In the genomic region with DNA sequence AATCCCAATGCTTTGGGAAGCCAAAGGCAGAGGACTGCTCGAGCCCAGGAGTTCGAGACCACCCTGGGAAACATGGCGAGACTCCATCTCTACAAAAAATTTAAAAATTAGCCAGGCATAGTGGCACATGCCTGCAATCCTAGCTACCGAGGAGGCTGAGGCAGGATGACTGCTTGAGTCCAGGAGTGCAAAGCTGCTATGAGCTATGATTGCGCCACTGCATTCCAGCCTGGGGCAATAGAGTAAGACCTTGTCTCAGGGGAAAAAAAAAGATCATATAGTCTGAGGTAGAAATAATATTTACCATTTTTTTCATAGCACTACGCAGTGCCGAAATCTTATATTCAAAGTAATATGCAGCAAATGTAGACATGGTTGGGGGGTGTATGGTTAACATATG, we compare ENCODE assay signal across 1 cellular context.
TF ChIP-seq lines count a peak whose summit lies in the region.

No MANE protein-coding gene starts in this region.

TF ChIP-seq in HepG2, 621 proteins besides CTCF, POLR2A, EP300 and RAD21 (continued from another document and continues in another):
- TF ChIP-seq, protein P1, sequence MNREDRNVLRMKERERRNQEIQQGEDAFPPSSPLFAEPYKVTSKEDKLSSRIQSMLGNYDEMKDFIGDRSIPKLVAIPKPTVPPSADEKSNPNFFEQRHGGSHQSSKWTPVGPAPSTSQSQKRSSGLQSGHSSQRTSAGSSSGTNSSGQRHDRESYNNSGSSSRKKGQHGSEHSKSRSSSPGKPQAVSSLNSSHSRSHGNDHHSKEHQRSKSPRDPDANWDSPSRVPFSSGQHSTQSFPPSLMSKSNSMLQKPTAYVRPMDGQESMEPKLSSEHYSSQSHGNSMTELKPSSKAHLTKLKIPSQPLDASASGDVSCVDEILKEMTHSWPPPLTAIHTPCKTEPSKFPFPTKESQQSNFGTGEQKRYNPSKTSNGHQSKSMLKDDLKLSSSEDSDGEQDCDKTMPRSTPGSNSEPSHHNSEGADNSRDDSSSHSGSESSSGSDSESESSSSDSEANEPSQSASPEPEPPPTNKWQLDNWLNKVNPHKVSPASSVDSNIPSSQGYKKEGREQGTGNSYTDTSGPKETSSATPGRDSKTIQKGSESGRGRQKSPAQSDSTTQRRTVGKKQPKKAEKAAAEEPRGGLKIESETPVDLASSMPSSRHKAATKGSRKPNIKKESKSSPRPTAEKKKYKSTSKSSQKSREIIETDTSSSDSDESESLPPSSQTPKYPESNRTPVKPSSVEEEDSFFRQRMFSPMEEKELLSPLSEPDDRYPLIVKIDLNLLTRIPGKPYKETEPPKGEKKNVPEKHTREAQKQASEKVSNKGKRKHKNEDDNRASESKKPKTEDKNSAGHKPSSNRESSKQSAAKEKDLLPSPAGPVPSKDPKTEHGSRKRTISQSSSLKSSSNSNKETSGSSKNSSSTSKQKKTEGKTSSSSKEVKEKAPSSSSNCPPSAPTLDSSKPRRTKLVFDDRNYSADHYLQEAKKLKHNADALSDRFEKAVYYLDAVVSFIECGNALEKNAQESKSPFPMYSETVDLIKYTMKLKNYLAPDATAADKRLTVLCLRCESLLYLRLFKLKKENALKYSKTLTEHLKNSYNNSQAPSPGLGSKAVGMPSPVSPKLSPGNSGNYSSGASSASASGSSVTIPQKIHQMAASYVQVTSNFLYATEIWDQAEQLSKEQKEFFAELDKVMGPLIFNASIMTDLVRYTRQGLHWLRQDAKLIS (CRISPR knock-in tag; IDR thresholded peaks at IDR 0.05): no peak
- no peak for TF ChIP-seq SRF (IDR thresholded peaks at IDR 0.05; ENCODE audit: low read depth, low read length)
- no peak for TF ChIP-seq TBX3 (IDR thresholded peaks at IDR 0.05; ENCODE audit: borderline replicate concordance)
- no peak for TF ChIP-seq GABPA (IDR thresholded peaks at IDR 0.05; ENCODE audit: low read depth, low read length)
- TF ChIP-seq GABPA (CRISPR knock-in tag; IDR thresholded peaks at IDR 0.05; ENCODE audit: low read depth): no peak
- TF ChIP-seq FOSL1 (CRISPR knock-in tag; IDR thresholded peaks at IDR 0.05; ENCODE audit: borderline replicate concordance): no peak
- peak; percentile 58; the same call in 1 of the 2 replicates for TF ChIP-seq ZSCAN9 (CRISPR knock-in tag; IDR thresholded peaks at IDR 0.05; ENCODE audit: borderline replicate concordance)
- TF ChIP-seq FOXO4 (CRISPR knock-in tag; conservative IDR thresholded peaks at IDR 0.05): no peak
- TF ChIP-seq ZNF883 (CRISPR knock-in tag; IDR thresholded peaks at IDR 0.05; ENCODE audit: not compliant biosample characterization): no peak
- no peak for TF ChIP-seq EED (CRISPR knock-in tag; IDR thresholded peaks at IDR 0.05)
- TF ChIP-seq MIER3 (CRISPR knock-in tag; IDR thresholded peaks at IDR 0.05; ENCODE audit: borderline replicate concordance): peak; percentile 58; the same call in 1 of the 2 replicates
- TF ChIP-seq MAFG (CRISPR knock-in tag; IDR thresholded peaks at IDR 0.05): no peak
- TF ChIP-seq ISL2 (CRISPR knock-in tag; IDR thresholded peaks at IDR 0.05): peak; percentile 64
- no peak for TF ChIP-seq ZNF547 (CRISPR knock-in tag; IDR thresholded peaks at IDR 0.05)
- 0 out of 2 replicates have a peak, but pooled peaks have one; percentile 40 for TF ChIP-seq REPIN1 (CRISPR knock-in tag; IDR thresholded peaks at IDR 0.05; ENCODE audit: borderline replicate concordance, low read depth)
- TF ChIP-seq, protein P2, sequence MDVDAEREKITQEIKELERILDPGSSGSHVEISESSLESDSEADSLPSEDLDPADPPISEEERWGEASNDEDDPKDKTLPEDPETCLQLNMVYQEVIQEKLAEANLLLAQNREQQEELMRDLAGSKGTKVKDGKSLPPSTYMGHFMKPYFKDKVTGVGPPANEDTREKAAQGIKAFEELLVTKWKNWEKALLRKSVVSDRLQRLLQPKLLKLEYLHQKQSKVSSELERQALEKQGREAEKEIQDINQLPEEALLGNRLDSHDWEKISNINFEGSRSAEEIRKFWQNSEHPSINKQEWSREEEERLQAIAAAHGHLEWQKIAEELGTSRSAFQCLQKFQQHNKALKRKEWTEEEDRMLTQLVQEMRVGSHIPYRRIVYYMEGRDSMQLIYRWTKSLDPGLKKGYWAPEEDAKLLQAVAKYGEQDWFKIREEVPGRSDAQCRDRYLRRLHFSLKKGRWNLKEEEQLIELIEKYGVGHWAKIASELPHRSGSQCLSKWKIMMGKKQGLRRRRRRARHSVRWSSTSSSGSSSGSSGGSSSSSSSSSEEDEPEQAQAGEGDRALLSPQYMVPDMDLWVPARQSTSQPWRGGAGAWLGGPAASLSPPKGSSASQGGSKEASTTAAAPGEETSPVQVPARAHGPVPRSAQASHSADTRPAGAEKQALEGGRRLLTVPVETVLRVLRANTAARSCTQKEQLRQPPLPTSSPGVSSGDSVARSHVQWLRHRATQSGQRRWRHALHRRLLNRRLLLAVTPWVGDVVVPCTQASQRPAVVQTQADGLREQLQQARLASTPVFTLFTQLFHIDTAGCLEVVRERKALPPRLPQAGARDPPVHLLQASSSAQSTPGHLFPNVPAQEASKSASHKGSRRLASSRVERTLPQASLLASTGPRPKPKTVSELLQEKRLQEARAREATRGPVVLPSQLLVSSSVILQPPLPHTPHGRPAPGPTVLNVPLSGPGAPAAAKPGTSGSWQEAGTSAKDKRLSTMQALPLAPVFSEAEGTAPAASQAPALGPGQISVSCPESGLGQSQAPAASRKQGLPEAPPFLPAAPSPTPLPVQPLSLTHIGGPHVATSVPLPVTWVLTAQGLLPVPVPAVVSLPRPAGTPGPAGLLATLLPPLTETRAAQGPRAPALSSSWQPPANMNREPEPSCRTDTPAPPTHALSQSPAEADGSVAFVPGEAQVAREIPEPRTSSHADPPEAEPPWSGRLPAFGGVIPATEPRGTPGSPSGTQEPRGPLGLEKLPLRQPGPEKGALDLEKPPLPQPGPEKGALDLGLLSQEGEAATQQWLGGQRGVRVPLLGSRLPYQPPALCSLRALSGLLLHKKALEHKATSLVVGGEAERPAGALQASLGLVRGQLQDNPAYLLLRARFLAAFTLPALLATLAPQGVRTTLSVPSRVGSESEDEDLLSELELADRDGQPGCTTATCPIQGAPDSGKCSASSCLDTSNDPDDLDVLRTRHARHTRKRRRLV (CRISPR knock-in tag; IDR thresholded peaks at IDR 0.05): no peak
- TF ChIP-seq DPF2 (CRISPR knock-in tag; IDR thresholded peaks at IDR 0.05; ENCODE audit: borderline replicate concordance, low read depth): peak; percentile 95
- no peak for TF ChIP-seq ZNF350 (CRISPR knock-in tag; IDR thresholded peaks at IDR 0.05; ENCODE audit: borderline replicate concordance, low read depth)
- no peak for TF ChIP-seq CSRNP1 (CRISPR knock-in tag; IDR thresholded peaks at IDR 0.05)
- no peak for TF ChIP-seq THYN1 (CRISPR knock-in tag; IDR thresholded peaks at IDR 0.05; ENCODE audit: borderline replicate concordance, low read depth)
- TF ChIP-seq ZNF550 (CRISPR knock-in tag; IDR thresholded peaks at IDR 0.05; ENCODE audit: borderline replicate concordance): no peak
- peak; percentile 42; the same call in 1 of the 2 replicates for TF ChIP-seq SMC3 (IDR thresholded peaks at IDR 0.05; ENCODE audit: low read length)
- no peak for TF ChIP-seq ZFP37 (CRISPR knock-in tag; IDR thresholded peaks at IDR 0.05; ENCODE audit: borderline replicate concordance)
- TF ChIP-seq HNF4A (CRISPR knock-in tag; IDR thresholded peaks at IDR 0.05): peak; percentile 93
- TF ChIP-seq SMAD1 (CRISPR knock-in tag; IDR thresholded peaks at IDR 0.05; ENCODE audit: borderline replicate concordance, low read depth): no peak
- no peak for TF ChIP-seq ZNF20 (CRISPR knock-in tag; IDR thresholded peaks at IDR 0.05)
- TF ChIP-seq ZNF329 (CRISPR knock-in tag; IDR thresholded peaks at IDR 0.05; ENCODE audit: low read depth): no peak
- TF ChIP-seq NFYB (CRISPR knock-in tag; IDR thresholded peaks at IDR 0.05): no peak
- no peak for TF ChIP-seq ZNF230 (CRISPR knock-in tag; IDR thresholded peaks at IDR 0.05)
- TF ChIP-seq ZNF546 (CRISPR knock-in tag; conservative IDR thresholded peaks at IDR 0.05): no peak
- TF ChIP-seq ZBTB43 (CRISPR knock-in tag; conservative IDR thresholded peaks at IDR 0.05): 0 out of 2 replicates have a peak, but pooled peaks have one; percentile 29
- 0 out of 2 replicates have a peak, but pooled peaks have one; percentile 23 for TF ChIP-seq POGK (CRISPR knock-in tag; conservative IDR thresholded peaks at IDR 0.05)
- no peak for TF ChIP-seq NFKBIZ (CRISPR knock-in tag; IDR thresholded peaks at IDR 0.05)
- no peak for TF ChIP-seq MEF2D (CRISPR knock-in tag; IDR thresholded peaks at IDR 0.05)
- TF ChIP-seq NR2F6 (IDR thresholded peaks at IDR 0.05): peak; percentile 36
- TF ChIP-seq NR2F6 (CRISPR knock-in tag; IDR thresholded peaks at IDR 0.05): peak; percentile 60; the same call in 1 of the 2 replicates
- TF ChIP-seq PTBP1 (IDR thresholded peaks at IDR 0.05; ENCODE audit: low read depth, low read length, poor library complexity, severe bottlenecking): no peak
- TF ChIP-seq, protein P3, sequence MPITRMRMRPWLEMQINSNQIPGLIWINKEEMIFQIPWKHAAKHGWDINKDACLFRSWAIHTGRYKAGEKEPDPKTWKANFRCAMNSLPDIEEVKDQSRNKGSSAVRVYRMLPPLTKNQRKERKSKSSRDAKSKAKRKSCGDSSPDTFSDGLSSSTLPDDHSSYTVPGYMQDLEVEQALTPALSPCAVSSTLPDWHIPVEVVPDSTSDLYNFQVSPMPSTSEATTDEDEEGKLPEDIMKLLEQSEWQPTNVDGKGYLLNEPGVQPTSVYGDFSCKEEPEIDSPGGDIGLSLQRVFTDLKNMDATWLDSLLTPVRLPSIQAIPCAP (CRISPR knock-in tag; IDR thresholded peaks at IDR 0.05; ENCODE audit: low read depth): no peak
- peak; percentile 76 for TF ChIP-seq MIXL1 (CRISPR knock-in tag; IDR thresholded peaks at IDR 0.05)
- peak; percentile 97 for TF ChIP-seq ZNF362 (CRISPR knock-in tag; IDR thresholded peaks at IDR 0.05; ENCODE audit: borderline replicate concordance)
- no peak for TF ChIP-seq RBM39 (IDR thresholded peaks at IDR 0.05; ENCODE audit: low read depth, low read length, poor library complexity, severe bottlenecking)
